1 cellular context compared by ENCODE assay signal in the genomic region with DNA sequence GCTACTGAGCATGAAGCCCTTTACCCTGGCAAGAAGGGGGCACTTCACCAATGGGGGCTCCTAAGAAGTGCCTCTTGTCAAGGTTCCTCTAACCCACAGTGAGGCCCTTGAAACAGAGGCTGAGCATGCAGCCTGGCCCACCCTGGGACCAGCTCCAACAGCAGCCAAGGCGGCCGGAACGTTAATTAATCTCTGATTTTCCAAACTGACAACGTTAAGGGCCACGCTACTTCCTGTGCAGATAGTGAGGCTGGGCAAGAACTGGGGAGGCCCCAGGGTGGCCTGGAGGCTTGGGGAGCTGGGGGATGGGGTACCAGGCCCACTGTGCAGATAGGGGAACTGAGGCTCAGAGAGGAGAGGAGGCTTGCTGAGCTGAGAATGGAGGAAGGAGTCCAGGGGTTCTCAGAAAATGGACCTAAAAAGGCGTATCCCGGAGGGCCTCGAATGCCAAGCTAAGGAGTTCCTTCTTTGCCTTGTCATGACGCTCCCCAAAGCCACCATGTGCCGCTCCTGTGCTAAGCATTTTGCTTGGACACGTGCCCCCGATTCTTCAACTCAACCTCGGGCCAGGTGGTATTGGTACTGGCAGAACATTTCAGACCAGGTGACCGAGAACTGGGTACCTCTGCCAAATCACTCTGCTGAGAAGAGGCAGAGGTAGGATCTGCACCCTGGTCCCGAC.
TF ChIP-seq lines count a peak whose summit lies in the region.

No MANE protein-coding gene starts in this region.

TF ChIP-seq in K562, 482 proteins besides CTCF, POLR2A, EP300 and RAD21 (continued from another document):
- TF ChIP-seq, protein P1, sequence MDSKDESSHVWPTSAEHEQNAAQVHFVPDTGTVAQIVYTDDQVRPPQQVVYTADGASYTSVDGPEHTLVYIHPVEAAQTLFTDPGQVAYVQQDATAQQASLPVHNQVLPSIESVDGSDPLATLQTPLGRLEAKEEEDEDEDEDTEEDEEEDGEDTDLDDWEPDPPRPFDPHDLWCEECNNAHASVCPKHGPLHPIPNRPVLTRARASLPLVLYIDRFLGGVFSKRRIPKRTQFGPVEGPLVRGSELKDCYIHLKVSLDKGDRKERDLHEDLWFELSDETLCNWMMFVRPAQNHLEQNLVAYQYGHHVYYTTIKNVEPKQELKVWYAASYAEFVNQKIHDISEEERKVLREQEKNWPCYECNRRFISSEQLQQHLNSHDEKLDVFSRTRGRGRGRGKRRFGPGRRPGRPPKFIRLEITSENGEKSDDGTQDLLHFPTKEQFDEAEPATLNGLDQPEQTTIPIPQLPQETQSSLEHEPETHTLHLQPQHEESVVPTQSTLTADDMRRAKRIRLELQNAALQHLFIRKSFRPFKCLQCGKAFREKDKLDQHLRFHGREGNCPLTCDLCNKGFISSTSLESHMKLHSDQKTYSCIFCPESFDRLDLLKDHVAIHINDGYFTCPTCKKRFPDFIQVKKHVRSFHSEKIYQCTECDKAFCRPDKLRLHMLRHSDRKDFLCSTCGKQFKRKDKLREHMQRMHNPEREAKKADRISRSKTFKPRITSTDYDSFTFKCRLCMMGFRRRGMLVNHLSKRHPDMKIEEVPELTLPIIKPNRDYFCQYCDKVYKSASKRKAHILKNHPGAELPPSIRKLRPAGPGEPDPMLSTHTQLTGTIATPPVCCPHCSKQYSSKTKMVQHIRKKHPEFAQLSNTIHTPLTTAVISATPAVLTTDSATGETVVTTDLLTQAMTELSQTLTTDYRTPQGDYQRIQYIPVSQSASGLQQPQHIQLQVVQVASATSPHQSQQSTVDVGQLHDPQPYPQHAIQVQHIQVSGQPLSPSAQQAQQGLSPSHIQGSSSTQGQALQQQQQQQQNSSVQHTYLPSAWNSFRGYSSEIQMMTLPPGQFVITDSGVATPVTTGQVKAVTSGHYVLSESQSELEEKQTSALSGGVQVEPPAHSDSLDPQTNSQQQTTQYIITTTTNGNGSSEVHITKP (IDR thresholded peaks at IDR 0.05; ENCODE audit: partially characterized antibody): no peak
- TF ChIP-seq ZNF146 (CRISPR knock-in tag; IDR thresholded peaks at IDR 0.05; ENCODE audit: unreplicated experiment): no peak
- TF ChIP-seq LARP7 (IDR thresholded peaks at IDR 0.05): no peak
TF ChIP-seq in K562: peak in this region for 26.
